ENCODE assay signal across 25 cellular contexts in the genomic region with DNA sequence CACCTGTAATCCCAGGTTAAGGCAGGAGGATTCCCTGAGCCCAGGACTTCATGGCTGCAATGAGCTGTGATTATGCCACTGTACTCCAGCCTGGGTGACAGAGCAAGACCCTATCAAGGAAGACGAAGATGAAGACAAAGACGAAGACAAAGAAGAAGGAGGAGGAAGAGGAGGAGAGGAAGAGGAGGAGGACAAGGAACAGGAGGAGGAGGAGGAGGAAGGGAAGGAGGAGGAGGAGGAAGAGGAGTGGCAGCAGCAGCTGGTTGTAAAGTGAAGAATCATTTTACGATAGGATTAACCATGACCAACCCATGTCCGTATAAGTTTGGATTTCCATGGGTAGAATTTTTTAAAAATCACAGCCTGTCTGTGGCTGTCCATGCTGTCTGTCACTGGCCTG.
"Had no signal": no experiment of that assay in that cellular context is flagged by ENCODE, and none has a peak within 500 bp of the region (broad histone marks: within the 10 kb centered on the region; RNA-seq: fewer than 3 reads in every experiment).

No MANE protein-coding gene starts in this region.

- H3K27ac ChIP-seq: hepatocyte, left ventricle myocardium inferior, pancreas, prostate gland, spleen, suprapubic skin, thoracic aorta, tibial artery, upper lobe of right lung, uterus had no signal

- H3K9me3 Mint-ChIP-seq: naive thymus-derived CD8-positive, alpha-beta T cell; neural crest cell; stimulated activated effector memory CD8-positive, alpha-beta T cell treated with anti-CD3 and anti-CD28 coated beads, Interleukin-12 subunit alpha, Interleukin-12 subunit beta, amount 100 ng/mL, for 72 hours; stimulated activated naive CD8-positive, alpha-beta T cell treated with anti-CD3 and anti-CD28 coated beads, Interleukin-15, Interleukin-2, amounts not matched to agents 100 ng/mL and 50 ng/mL, for 24 hours had no signal

- H3K4me3 Mint-ChIP-seq: nephron; neural crest cell; stimulated activated effector memory CD8-positive, alpha-beta T cell treated with anti-CD3 and anti-CD28 coated beads, Interleukin-12 subunit alpha, Interleukin-12 subunit beta, amount 100 ng/mL, for 72 hours; stimulated activated naive CD8-positive, alpha-beta T cell treated with anti-CD3 and anti-CD28 coated beads, Interleukin-15, Interleukin-2, amounts not matched to agents 100 ng/mL and 50 ng/mL, for 24 hours had no signal

- FAIRE-seq: pancreas, small intestine had no signal

- H3K36me3 Mint-ChIP-seq: naive thymus-derived CD8-positive, alpha-beta T cell; stimulated activated effector memory CD8-positive, alpha-beta T cell treated with anti-CD3 and anti-CD28 coated beads, Interleukin-12 subunit alpha, Interleukin-12 subunit beta, amount 100 ng/mL, for 72 hours had no signal

- DNase-seq: left ventricle myocardium inferior; naive thymus-derived CD8-positive, alpha-beta T cell; nucleus accumbens; pancreas; posterior cingulate gyrus; retina; right cardiac atrium; small intestine; stimulated activated CD4-positive, alpha-beta T cell treated with anti-CD3 and anti-CD28 coated beads, Interleukin-4, amount 100 ng/mL, for 24 hours; stimulated activated naive CD4-positive, alpha-beta T cell; tibial artery; trophoblast cell; uterus had no signal

- H3K4me3 ChIP-seq: hepatocyte, left ventricle myocardium inferior, lung, pancreas, prostate gland, spleen, suprapubic skin, thoracic aorta, tibial artery, upper lobe of right lung, uterus had no signal

- ATAC-seq: naive thymus-derived CD8-positive, alpha-beta T cell; pancreas; right cardiac atrium; sciatic nerve; stimulated activated effector memory CD8-positive, alpha-beta T cell treated with anti-CD3 and anti-CD28 coated beads, Interleukin-12 subunit alpha, Interleukin-12 subunit beta, amount 100 ng/mL, for 72 hours; upper lobe of right lung had no signal

- H3K27ac Mint-ChIP-seq: nephron; stimulated activated effector memory CD8-positive, alpha-beta T cell treated with anti-CD3 and anti-CD28 coated beads, Interleukin-12 subunit alpha, Interleukin-12 subunit beta, amount 100 ng/mL, for 72 hours; stimulated activated naive CD8-positive, alpha-beta T cell treated with anti-CD3 and anti-CD28 coated beads, Interleukin-15, Interleukin-2, amounts not matched to agents 100 ng/mL and 50 ng/mL, for 24 hours had no signal

- H3K36me3 ChIP-seq: left ventricle myocardium inferior, pancreas, prostate gland, spleen, suprapubic skin, thoracic aorta, tibial artery, upper lobe of right lung, uterus had no signal

- H3K79me2 ChIP-seq: hepatocyte had no signal

- H3K4me2 ChIP-seq: hepatocyte had no signal

- H3K27me3 ChIP-seq: uterus had no signal

- H3K4me1 ChIP-seq: left ventricle myocardium inferior, pancreas, prostate gland, suprapubic skin, upper lobe of right lung, uterus had no signal
